ENCODE assay signal across 1 cellular context in genomic region chr2:15094161-15094560, GRCh38.
TF ChIP-seq lines count a peak whose summit lies in the region.

No MANE protein-coding gene starts in this region.

TF ChIP-seq in GM23338, 12 proteins besides CTCF, POLR2A, EP300 and RAD21 (continued from another document):
- TF ChIP-seq ZNF462 (CRISPR knock-in tag; IDR thresholded peaks at IDR 0.05) (no peak), STAT1 (IDR thresholded peaks at IDR 0.05; ENCODE audit: unreplicated experiment) (no peak), CREB1 (CRISPR knock-in tag; IDR thresholded peaks at IDR 0.05; ENCODE audit: low read depth) (no peak), ETS1 (IDR thresholded peaks at IDR 0.05) (no peak), POLR2AphosphoS5 (IDR thresholded peaks at IDR 0.05; ENCODE audit: low read depth) (no peak), NANOG (IDR thresholded peaks at IDR 0.05; ENCODE audit: borderline replicate concordance) (no peak), EZH2phosphoT487 (IDR thresholded peaks at IDR 0.05; ENCODE audit: unreplicated experiment) (no peak)
